In genomic region chr12:5073838-5074237, GRCh38 we compare ENCODE assay signal across 12 cellular contexts. TPM values are rescaled to one million over a fixed set of nuclear protein-coding genes. Genes with fewer than 3 reads are reported as not detected.
A peak's percentile ranks its signal among the peaks of the same experiment; 100 is the strongest.
DNase-seq lines count a peak whose midpoint lies in the region; ATAC-seq and TF ChIP-seq lines count a peak whose summit lies in the region.
"Had no signal": no experiment of that assay in that cellular context is flagged by ENCODE, and none has a peak within 500 bp of the region (broad histone marks: within the 10 kb centered on the region; RNA-seq: fewer than 3 reads in every experiment).

No MANE protein-coding gene starts in this region.

- POLR2A ChIA-PET in Caco-2 (lab: Charles Lee) = no interaction called here

- intact Hi-C loops in Caco-2 (cut with micrococcal nuclease; ENCODE audit: unreplicated experiment) = no loop called here

- TF ChIP-seq EP300 in suprapubic skin (IDR thresholded peaks at IDR 0.05) = no peak

- 55% methylated on average over 2 of the region's 2 CpGs for WGBS in suprapubic skin

- H3K4me1 Mint-ChIP-seq in Caco-2 (ENCODE audit: low read depth, unreplicated experiment) = no peaks in the 10 kb centered on the region
- peaks cover 27% of the 10 kb centered on the region for H3K4me1 Mint-ChIP-seq in GM23338

- H3K79me2 ChIP-seq in GM23338 (replicated peaks; ENCODE audit: insufficient read depth) = no peaks in the 10 kb centered on the region
- H3K79me2 ChIP-seq in SU-DHL-6 (ENCODE audit: insufficient read depth, low read length) = no peaks in the 10 kb centered on the region

- CTCF ChIA-PET in Caco-2 (lab: Charles Lee) = interaction anchor here (0.7 kb wide), 1 partner anchor 225 kb away, joined by 6 read pairs; no protein-coding TSS in a partner anchor

- no peak for TF ChIP-seq POLR2A in suprapubic skin (IDR thresholded peaks at IDR 0.05)

- H3K4me3 Mint-ChIP-seq in Caco-2 (ENCODE audit: unreplicated experiment) (no peak overlapping the region), GM23338 (no peak overlapping the region)
- H3K4me3 Mint-ChIP-seq: T-helper 2 cell treated with Interferon-gamma antibody and Interleukin-4, amounts not matched to agents 5 μg/mL and 100 μg/mL, for 36 hours had no signal

- H3K4me3 ChIP-seq in Caco-2 (ENCODE audit: low read depth, low read length) (no peak overlapping the region), GM23338 (no peak overlapping the region), SU-DHL-6 (ENCODE audit: insufficient read depth, low read length, poor library complexity, severe bottlenecking) (no peak overlapping the region), suprapubic skin (no peak overlapping the region)

- no peak overlapping the region for H3K4me2 ChIP-seq in GM23338
- no peak overlapping the region for H3K4me2 ChIP-seq in SU-DHL-6 (ENCODE audit: low read depth, low read length, poor library complexity, severe bottlenecking)

- no peaks in the 10 kb centered on the region for H3K4me1 ChIP-seq in Caco-2
- no peaks in the 10 kb centered on the region for H3K4me1 ChIP-seq in GM23338 (ENCODE audit: insufficient read depth)
- no peaks in the 10 kb centered on the region for H3K4me1 ChIP-seq in suprapubic skin

- H3K27me3 ChIP-seq in Caco-2 (replicated peaks; ENCODE audit: control insufficient read depth, insufficient read depth, low read length) (peaks cover 3% of the 10 kb centered on the region), GM23338 (ENCODE audit: insufficient read depth) (no peaks in the 10 kb centered on the region), SU-DHL-6 (ENCODE audit: low read length) (no peaks in the 10 kb centered on the region), suprapubic skin (peaks cover 6% of the 10 kb centered on the region)

- H3K36me3 ChIP-seq in Caco-2 (ENCODE audit: control insufficient read depth, insufficient read depth, low read length) = no peaks in the 10 kb centered on the region
- H3K36me3 ChIP-seq in GM23338 (ENCODE audit: insufficient read depth) = no peaks in the 10 kb centered on the region
- no peaks in the 10 kb centered on the region for H3K36me3 ChIP-seq in SU-DHL-6 (ENCODE audit: low read length)
- H3K36me3 ChIP-seq in suprapubic skin = no peaks in the 10 kb centered on the region

- ATAC-seq in GM23338 = peak; percentile 76

- H2AFZ ChIP-seq in GM23338 (peak overlapping the region; percentile 84; the same call in 1 of the 2 replicates), SU-DHL-6 (ENCODE audit: low read depth, low read length, severe bottlenecking) (no peak overlapping the region)

- H3K27ac ChIP-seq in GM23338 (ENCODE audit: low read depth) (no peak overlapping the region), SU-DHL-6 (ENCODE audit: low read depth, low read length) (no peak overlapping the region), suprapubic skin (no peak overlapping the region)

- no peaks in the 10 kb centered on the region for H3K9me2 ChIP-seq in GM23338 (ENCODE audit: insufficient read depth)
- H3K9me2 ChIP-seq in SU-DHL-6 (replicated peaks; ENCODE audit: insufficient read depth, low read length) = no peaks in the 10 kb centered on the region

- H3K36me3 Mint-ChIP-seq in Caco-2 (ENCODE audit: insufficient read depth, unreplicated experiment) (no peaks in the 10 kb centered on the region), GM23338 (ENCODE audit: low read depth) (no peaks in the 10 kb centered on the region)

- H3K9me3 Mint-ChIP-seq in Caco-2 (ENCODE audit: unreplicated experiment) = no peaks in the 10 kb centered on the region
- no peaks in the 10 kb centered on the region for H3K9me3 Mint-ChIP-seq in GM23338
- H3K9me3 Mint-ChIP-seq: T-helper 2 cell treated with Interferon-gamma antibody and Interleukin-4, amounts not matched to agents 5 μg/mL and 100 μg/mL, for 36 hours had no signal

- H3K27me3 Mint-ChIP-seq in Caco-2 (ENCODE audit: insufficient read depth, unreplicated experiment) = peaks cover 40% of the 10 kb centered on the region
- H3K27me3 Mint-ChIP-seq in GM23338 (ENCODE audit: insufficient read depth, low read depth, poor library complexity) = peaks cover 4% of the 10 kb centered on the region

- no peaks in the 10 kb centered on the region for H4K20me1 ChIP-seq in GM23338 (replicated peaks; ENCODE audit: insufficient read depth)
- no peaks in the 10 kb centered on the region for H4K20me1 ChIP-seq in SU-DHL-6 (ENCODE audit: low read depth, low read length)

- DNase-seq in Caco-2 (peak in 1 of 2 experiments; percentile 30), GM23338 (ENCODE audit: low spot score) (peak; percentile 77), iPS DF 4.7 (ENCODE audit: extremely low read depth, low spot score) (peak; percentile 41), NCI-H2107 (lab: John Stamatoyannopoulos, UW) (no peak), suprapubic skin (ENCODE audit: low spot score in 2 of 2) (no peak), GF-D8 (lab: John Stamatoyannopoulos, UW) (no peak), ureter (ENCODE audit: low spot score) (no peak)
- DNase-seq: effector CD4-positive, alpha-beta T cell; NCI-H2227 treated with DMSO at 0.1 percent for 48 hours had no signal

- no peak overlapping the region for H3K9ac ChIP-seq in SU-DHL-6 (ENCODE audit: low read length)

- BruUV-seq in Caco-2 (replicated peaks; lab: Mats Ljungman, UMichigan) = no TSS peak

- H3F3A ChIP-seq in GM23338 (replicated peaks; ENCODE audit: low read depth) = no peaks in the 10 kb centered on the region
- H3F3A ChIP-seq in SU-DHL-6 (ENCODE audit: insufficient read depth) = no peaks in the 10 kb centered on the region

- H3K9me3 ChIP-seq in Caco-2 (no peaks in the 10 kb centered on the region), SU-DHL-6 (ENCODE audit: insufficient read depth, low read length) (no peaks in the 10 kb centered on the region), suprapubic skin (no peaks in the 10 kb centered on the region)

- H3K27ac Mint-ChIP-seq in Caco-2 (ENCODE audit: unreplicated experiment) (no peak overlapping the region), GM23338 (no peak overlapping the region)
- H3K27ac Mint-ChIP-seq: T-helper 2 cell treated with Interferon-gamma antibody and Interleukin-4, amounts not matched to agents 5 μg/mL and 100 μg/mL, for 36 hours had no signal

- TF ChIP-seq CTCF in Caco-2 (IDR thresholded peaks at IDR 0.05; ENCODE audit: insufficient read depth in 1 of 2, low read depth in 1 of 2, low read length in 1 of 2, severe bottlenecking in 1 of 2, unreplicated experiment in 1 of 2) (peak; percentile 28 to 30), GM23338 (conservative IDR thresholded peaks at IDR 0.05; ENCODE audit: low read depth in 2 of 2) (peak; percentile 69 to 81), SU-DHL-6 (IDR thresholded peaks at IDR 0.05; ENCODE audit: insufficient read depth, low read length, poor library complexity, severe bottlenecking) (peak; percentile 24), suprapubic skin (IDR thresholded peaks at IDR 0.05) (peak in 1 of 2 donors; percentile 11)

TF ChIP-seq in GM23338, 12 proteins besides CTCF, POLR2A, EP300 and RAD21 (continues in another document):
- TF ChIP-seq CREB1 (CRISPR knock-in tag; IDR thresholded peaks at IDR 0.05; ENCODE audit: low read depth) (no peak), POLR2AphosphoS5 (IDR thresholded peaks at IDR 0.05; ENCODE audit: low read depth) (no peak)

RNA-seq across cellular contexts. Expression of gene KCNA5, which starts 30.2 kb away (rescaled TPM):
- total RNA-seq in Caco-2 (2022) (not detected in 2 replicates), suprapubic skin (under 1 TPM in 1 of 4 donors, not detected in 3; 0.95 TPM), ureter (0.13 TPM)
- 0.31 and 0.62 TPM in 2 replicates for total RNA-seq in GM23338 (2014; rRNA removed; shearing (Covaris generic))
- 0.16 and 0.44 TPM in 2 replicates for polyA plus RNA-seq in GM23338 (2016; fragmentation: Nextera tagmentation; extraction: Ambion mirVana)
- total RNA-seq: HT-29 had no signal

Comparison
In these comparisons a context has a peak if more than half of its experiments do, and no peak if none do; other contexts are left out.
1. DNase-seq: peak in GM23338 (single experiment) and iPS DF 4.7 (single experiment); none in NCI-H2107 (single experiment), suprapubic skin (0 of 2), GF-D8 (single experiment) and ureter (single experiment).